Comparison of ENCODE assay signal across 1 cellular context in genomic region chr17:48908047-48908843, GRCh38.
TF ChIP-seq lines count a peak whose summit lies in the region.

UBE2Z (plus strand) TSS chr17:48908407; CDS start chr17:48908504, 97 bp downstream.

TF ChIP-seq in HepG2, 621 proteins besides CTCF, POLR2A, EP300 and RAD21 (continued from another document and continues in another):
- TF ChIP-seq HNF1B (CRISPR knock-in tag; IDR thresholded peaks at IDR 0.05) (peak; percentile 99), POLR2AphosphoS5 (IDR thresholded peaks at IDR 0.05; ENCODE audit: low read depth, low read length) (peak; percentile 97), ZFYVE20 (CRISPR knock-in tag; IDR thresholded peaks at IDR 0.05; ENCODE audit: borderline replicate concordance, low read depth) (peak; percentile 64; the same call in 1 of the 2 replicates), ZFP36 (IDR thresholded peaks at IDR 0.05; ENCODE audit: borderline replicate concordance, low read depth, low read length, partially characterized antibody) (no peak), ATM (IDR thresholded peaks at IDR 0.05; ENCODE audit: borderline replicate concordance) (no peak), ZNF205 (CRISPR knock-in tag; IDR thresholded peaks at IDR 0.05) (peak; percentile 83), MEIS1 (CRISPR knock-in tag; IDR thresholded peaks at IDR 0.05; ENCODE audit: borderline replicate concordance) (peak; percentile 87; the same call in 1 of the 2 replicates), ATF1 (CRISPR knock-in tag; IDR thresholded peaks at IDR 0.05) (no peak), SAP130 (CRISPR knock-in tag; IDR thresholded peaks at IDR 0.05; ENCODE audit: low read depth) (peak; percentile 98), CENPBD1 (CRISPR knock-in tag; IDR thresholded peaks at IDR 0.05; ENCODE audit: borderline replicate concordance, low read depth) (no peak; the same call in 1 of the 2 replicates), THAP11 (CRISPR knock-in tag; IDR thresholded peaks at IDR 0.05) (peak; percentile 95), ZNF720 (CRISPR knock-in tag; IDR thresholded peaks at IDR 0.05) (0 out of 2 replicates have a peak, but pooled peaks have one; percentile 92), TBP (CRISPR knock-in tag; IDR thresholded peaks at IDR 0.05) (no peak; the same call in 1 of the 2 replicates), ZSCAN22 (CRISPR knock-in tag; IDR thresholded peaks at IDR 0.05) (peak; percentile 95), MTF1 (CRISPR knock-in tag; IDR thresholded peaks at IDR 0.05) (no peak), KLF16 (CRISPR knock-in tag; IDR thresholded peaks at IDR 0.05) (peak in 1 of 2 experiments; percentile 97; a peak in 2 of 4 replicates), PATZ1 (CRISPR knock-in tag; IDR thresholded peaks at IDR 0.05) (peak; percentile 92), SP2 (CRISPR knock-in tag; IDR thresholded peaks at IDR 0.05) (peak; percentile 67), ZNF317 (CRISPR knock-in tag; IDR thresholded peaks at IDR 0.05) (peak; percentile 83), BRF2 (CRISPR knock-in tag; IDR thresholded peaks at IDR 0.05) (0 out of 2 replicates have a peak, but pooled peaks have one; percentile 71), ZFP82 (CRISPR knock-in tag; IDR thresholded peaks at IDR 0.05; ENCODE audit: borderline replicate concordance) (peak; percentile 42; the same call in 1 of the 2 replicates), ZEB1 (IDR thresholded peaks at IDR 0.05; ENCODE audit: insufficient replicate concordance, low read depth) (no peak), KAT8 (CRISPR knock-in tag; IDR thresholded peaks at IDR 0.05) (peak; percentile 96), ZNF367 (CRISPR knock-in tag; IDR thresholded peaks at IDR 0.05; ENCODE audit: borderline replicate concordance) (no peak; the same call in 1 of the 2 replicates), RBFOX2 (IDR thresholded peaks at IDR 0.05; ENCODE audit: low read depth, low read length) (peak; percentile 97), PAX8 (CRISPR knock-in tag; IDR thresholded peaks at IDR 0.05; ENCODE audit: borderline replicate concordance) (peak; percentile 91; the same call in 1 of the 2 replicates), SMAD3 (CRISPR knock-in tag; IDR thresholded peaks at IDR 0.05) (peak; percentile 72; the same call in 1 of the 2 replicates)
- TF ChIP-seq, protein P1, sequence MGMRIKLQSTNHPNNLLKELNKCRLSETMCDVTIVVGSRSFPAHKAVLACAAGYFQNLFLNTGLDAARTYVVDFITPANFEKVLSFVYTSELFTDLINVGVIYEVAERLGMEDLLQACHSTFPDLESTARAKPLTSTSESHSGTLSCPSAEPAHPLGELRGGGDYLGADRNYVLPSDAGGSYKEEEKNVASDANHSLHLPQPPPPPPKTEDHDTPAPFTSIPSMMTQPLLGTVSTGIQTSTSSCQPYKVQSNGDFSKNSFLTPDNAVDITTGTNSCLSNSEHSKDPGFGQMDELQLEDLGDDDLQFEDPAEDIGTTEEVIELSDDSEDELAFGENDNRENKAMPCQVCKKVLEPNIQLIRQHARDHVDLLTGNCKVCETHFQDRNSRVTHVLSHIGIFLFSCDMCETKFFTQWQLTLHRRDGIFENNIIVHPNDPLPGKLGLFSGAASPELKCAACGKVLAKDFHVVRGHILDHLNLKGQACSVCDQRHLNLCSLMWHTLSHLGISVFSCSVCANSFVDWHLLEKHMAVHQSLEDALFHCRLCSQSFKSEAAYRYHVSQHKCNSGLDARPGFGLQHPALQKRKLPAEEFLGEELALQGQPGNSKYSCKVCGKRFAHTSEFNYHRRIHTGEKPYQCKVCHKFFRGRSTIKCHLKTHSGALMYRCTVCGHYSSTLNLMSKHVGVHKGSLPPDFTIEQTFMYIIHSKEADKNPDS (CRISPR knock-in tag; IDR thresholded peaks at IDR 0.05) = no peak
- TF ChIP-seq, protein P2, sequence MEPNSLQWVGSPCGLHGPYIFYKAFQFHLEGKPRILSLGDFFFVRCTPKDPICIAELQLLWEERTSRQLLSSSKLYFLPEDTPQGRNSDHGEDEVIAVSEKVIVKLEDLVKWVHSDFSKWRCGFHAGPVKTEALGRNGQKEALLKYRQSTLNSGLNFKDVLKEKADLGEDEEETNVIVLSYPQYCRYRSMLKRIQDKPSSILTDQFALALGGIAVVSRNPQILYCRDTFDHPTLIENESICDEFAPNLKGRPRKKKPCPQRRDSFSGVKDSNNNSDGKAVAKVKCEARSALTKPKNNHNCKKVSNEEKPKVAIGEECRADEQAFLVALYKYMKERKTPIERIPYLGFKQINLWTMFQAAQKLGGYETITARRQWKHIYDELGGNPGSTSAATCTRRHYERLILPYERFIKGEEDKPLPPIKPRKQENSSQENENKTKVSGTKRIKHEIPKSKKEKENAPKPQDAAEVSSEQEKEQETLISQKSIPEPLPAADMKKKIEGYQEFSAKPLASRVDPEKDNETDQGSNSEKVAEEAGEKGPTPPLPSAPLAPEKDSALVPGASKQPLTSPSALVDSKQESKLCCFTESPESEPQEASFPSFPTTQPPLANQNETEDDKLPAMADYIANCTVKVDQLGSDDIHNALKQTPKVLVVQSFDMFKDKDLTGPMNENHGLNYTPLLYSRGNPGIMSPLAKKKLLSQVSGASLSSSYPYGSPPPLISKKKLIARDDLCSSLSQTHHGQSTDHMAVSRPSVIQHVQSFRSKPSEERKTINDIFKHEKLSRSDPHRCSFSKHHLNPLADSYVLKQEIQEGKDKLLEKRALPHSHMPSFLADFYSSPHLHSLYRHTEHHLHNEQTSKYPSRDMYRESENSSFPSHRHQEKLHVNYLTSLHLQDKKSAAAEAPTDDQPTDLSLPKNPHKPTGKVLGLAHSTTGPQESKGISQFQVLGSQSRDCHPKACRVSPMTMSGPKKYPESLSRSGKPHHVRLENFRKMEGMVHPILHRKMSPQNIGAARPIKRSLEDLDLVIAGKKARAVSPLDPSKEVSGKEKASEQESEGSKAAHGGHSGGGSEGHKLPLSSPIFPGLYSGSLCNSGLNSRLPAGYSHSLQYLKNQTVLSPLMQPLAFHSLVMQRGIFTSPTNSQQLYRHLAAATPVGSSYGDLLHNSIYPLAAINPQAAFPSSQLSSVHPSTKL (CRISPR knock-in tag; IDR thresholded peaks at IDR 0.05) = peak; percentile 76
- TF ChIP-seq, protein P3, sequence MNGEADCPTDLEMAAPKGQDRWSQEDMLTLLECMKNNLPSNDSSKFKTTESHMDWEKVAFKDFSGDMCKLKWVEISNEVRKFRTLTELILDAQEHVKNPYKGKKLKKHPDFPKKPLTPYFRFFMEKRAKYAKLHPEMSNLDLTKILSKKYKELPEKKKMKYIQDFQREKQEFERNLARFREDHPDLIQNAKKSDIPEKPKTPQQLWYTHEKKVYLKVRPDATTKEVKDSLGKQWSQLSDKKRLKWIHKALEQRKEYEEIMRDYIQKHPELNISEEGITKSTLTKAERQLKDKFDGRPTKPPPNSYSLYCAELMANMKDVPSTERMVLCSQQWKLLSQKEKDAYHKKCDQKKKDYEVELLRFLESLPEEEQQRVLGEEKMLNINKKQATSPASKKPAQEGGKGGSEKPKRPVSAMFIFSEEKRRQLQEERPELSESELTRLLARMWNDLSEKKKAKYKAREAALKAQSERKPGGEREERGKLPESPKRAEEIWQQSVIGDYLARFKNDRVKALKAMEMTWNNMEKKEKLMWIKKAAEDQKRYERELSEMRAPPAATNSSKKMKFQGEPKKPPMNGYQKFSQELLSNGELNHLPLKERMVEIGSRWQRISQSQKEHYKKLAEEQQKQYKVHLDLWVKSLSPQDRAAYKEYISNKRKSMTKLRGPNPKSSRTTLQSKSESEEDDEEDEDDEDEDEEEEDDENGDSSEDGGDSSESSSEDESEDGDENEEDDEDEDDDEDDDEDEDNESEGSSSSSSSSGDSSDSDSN (CRISPR knock-in tag; IDR thresholded peaks at IDR 0.05) = peak; percentile 91
- TF ChIP-seq, protein P4, sequence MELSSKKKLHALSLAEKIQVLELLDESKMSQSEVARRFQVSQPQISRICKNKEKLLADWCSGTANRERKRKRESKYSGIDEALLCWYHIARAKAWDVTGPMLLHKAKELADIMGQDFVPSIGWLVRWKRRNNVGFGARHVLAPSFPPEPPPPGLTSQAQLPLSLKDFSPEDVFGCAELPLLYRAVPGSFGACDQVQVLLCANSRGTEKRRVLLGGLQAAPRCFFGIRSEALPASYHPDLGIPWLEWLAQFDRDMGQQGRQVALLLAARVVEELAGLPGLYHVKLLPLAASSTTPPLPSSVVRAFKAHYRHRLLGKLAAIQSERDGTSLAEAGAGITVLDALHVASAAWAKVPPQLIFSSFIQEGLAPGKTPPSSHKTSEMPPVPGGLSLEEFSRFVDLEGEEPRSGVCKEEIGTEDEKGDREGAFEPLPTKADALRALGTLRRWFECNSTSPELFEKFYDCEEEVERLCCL (CRISPR knock-in tag; IDR thresholded peaks at IDR 0.05; ENCODE audit: borderline replicate concordance) = no peak
- TF ChIP-seq, protein P5, sequence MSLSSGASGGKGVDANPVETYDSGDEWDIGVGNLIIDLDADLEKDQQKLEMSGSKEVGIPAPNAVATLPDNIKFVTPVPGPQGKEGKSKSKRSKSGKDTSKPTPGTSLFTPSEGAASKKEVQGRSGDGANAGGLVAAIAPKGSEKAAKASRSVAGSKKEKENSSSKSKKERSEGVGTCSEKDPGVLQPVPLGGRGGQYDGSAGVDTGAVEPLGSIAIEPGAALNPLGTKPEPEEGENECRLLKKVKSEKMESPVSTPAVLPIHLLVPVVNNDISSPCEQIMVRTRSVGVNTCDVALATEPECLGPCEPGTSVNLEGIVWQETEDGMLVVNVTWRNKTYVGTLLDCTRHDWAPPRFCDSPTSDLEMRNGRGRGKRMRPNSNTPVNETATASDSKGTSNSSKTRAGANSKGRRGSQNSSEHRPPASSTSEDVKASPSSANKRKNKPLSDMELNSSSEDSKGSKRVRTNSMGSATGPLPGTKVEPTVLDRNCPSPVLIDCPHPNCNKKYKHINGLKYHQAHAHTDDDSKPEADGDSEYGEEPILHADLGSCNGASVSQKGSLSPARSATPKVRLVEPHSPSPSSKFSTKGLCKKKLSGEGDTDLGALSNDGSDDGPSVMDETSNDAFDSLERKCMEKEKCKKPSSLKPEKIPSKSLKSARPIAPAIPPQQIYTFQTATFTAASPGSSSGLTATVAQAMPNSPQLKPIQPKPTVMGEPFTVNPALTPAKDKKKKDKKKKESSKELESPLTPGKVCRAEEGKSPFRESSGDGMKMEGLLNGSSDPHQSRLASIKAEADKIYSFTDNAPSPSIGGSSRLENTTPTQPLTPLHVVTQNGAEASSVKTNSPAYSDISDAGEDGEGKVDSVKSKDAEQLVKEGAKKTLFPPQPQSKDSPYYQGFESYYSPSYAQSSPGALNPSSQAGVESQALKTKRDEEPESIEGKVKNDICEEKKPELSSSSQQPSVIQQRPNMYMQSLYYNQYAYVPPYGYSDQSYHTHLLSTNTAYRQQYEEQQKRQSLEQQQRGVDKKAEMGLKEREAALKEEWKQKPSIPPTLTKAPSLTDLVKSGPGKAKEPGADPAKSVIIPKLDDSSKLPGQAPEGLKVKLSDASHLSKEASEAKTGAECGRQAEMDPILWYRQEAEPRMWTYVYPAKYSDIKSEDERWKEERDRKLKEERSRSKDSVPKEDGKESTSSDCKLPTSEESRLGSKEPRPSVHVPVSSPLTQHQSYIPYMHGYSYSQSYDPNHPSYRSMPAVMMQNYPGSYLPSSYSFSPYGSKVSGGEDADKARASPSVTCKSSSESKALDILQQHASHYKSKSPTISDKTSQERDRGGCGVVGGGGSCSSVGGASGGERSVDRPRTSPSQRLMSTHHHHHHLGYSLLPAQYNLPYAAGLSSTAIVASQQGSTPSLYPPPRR (CRISPR knock-in tag; IDR thresholded peaks at IDR 0.05; ENCODE audit: borderline replicate concordance) = peak; percentile 67; the same call in 1 of the 2 replicates
